In genomic region chr17:29855686-29856085, GRCh38 we compare ENCODE assay signal across 1 cellular context.
TF ChIP-seq lines count a peak whose summit lies in the region.

No MANE protein-coding gene starts in this region.

TF ChIP-seq in WTC11, 78 proteins besides CTCF, POLR2A, EP300 and RAD21 (continued from another document):
- TF ChIP-seq PRDM15 (CRISPR knock-in tag; IDR thresholded peaks at IDR 0.05) (no peak), ELF4 (CRISPR knock-in tag; IDR thresholded peaks at IDR 0.05; ENCODE audit: low read depth) (no peak), GRHL2 (CRISPR knock-in tag; IDR thresholded peaks at IDR 0.05; ENCODE audit: insufficient replicate concordance, severe bottlenecking) (no peak), JUN (CRISPR knock-in tag; IDR thresholded peaks at IDR 0.05) (no peak), ZNF671 (CRISPR knock-in tag; IDR thresholded peaks at IDR 0.05) (no peak), ZNF416 (CRISPR knock-in tag; IDR thresholded peaks at IDR 0.05) (no peak), FOXP4 (CRISPR knock-in tag; IDR thresholded peaks at IDR 0.05) (no peak), TEAD1 (CRISPR knock-in tag; IDR thresholded peaks at IDR 0.05) (no peak)
